8 cellular contexts compared by ENCODE assay signal in genomic region chr4:155442267-155443105, GRCh38.
DNase-seq lines count a peak whose midpoint lies in the region; ATAC-seq and TF ChIP-seq lines count a peak whose summit lies in the region.

No MANE protein-coding gene starts in this region.

- H3K23ac ChIP-seq in trophoblast cell (ENCODE audit: low read length), result no peak overlapping the region

- H3K4me3 ChIP-seq in SK-N-SH (ENCODE audit: low read depth in 2 of 2, low read length in 1 of 2) (peak overlapping the region in 1 of 2 experiments; percentile 1; a peak in 1 of 4 replicates), trophoblast cell (ENCODE audit: low read depth, low read length) (no peak overlapping the region), tibial nerve (peak overlapping the region in 2 of 4 donors; percentile 5 to 19)

- H3K18ac ChIP-seq in trophoblast cell (ENCODE audit: low read length), result no peak overlapping the region

- H3K9ac ChIP-seq in SK-N-SH (no peak overlapping the region), trophoblast cell (ENCODE audit: low read length) (no peak overlapping the region)

- POLR2A ChIA-PET in SK-N-SH (lab: Yijun Ruan, JAX), result no interaction called here

- H4K91ac ChIP-seq in trophoblast cell (ENCODE audit: low read depth, low read length), result no peak overlapping the region

- no peak overlapping the region for H2AK5ac ChIP-seq in trophoblast cell (ENCODE audit: low read length)

- H2BK120ac ChIP-seq in trophoblast cell (ENCODE audit: insufficient read depth, low read length, poor library complexity), result no peak overlapping the region

- H3K27ac ChIP-seq in SK-N-SH (ENCODE audit: low read depth in 2 of 2, low read length in 1 of 2), result peak overlapping the region in 1 of 2 experiments; percentile 34; a peak in 1 of 4 replicates
- H3K27ac ChIP-seq in trophoblast cell (ENCODE audit: low read depth, low read length), result no peak overlapping the region
- no peak overlapping the region for H3K27ac ChIP-seq in tibial nerve

- H3K14ac ChIP-seq in trophoblast cell (ENCODE audit: low read length), result no peak overlapping the region

- ATAC-seq in GM19468 (IDR thresholded peaks at IDR 0.05; ENCODE audit: extremely low read depth, unreplicated experiment) (peak; percentile 86), Right ventricle myocardium superior (ENCODE audit: poor library complexity) (peak; percentile 96)

- H4K20me1 ChIP-seq in SK-N-SH (ENCODE audit: insufficient read depth), result no peaks in the 10 kb centered on the region

- H3K4ac ChIP-seq in trophoblast cell (ENCODE audit: low read depth, low read length), result no peak overlapping the region

- H4K12ac ChIP-seq in trophoblast cell (ENCODE audit: low read depth, low read length), result no peak overlapping the region

- no peak overlapping the region for H3K4me2 ChIP-seq in SK-N-SH
- H3K4me2 ChIP-seq in trophoblast cell (ENCODE audit: low read length), result no peak overlapping the region

- no peak overlapping the region for H2BK12ac ChIP-seq in trophoblast cell (ENCODE audit: low read length)

- TF ChIP-seq POLR2A in tibial nerve (IDR thresholded peaks at IDR 0.05), result no peak

- CTCF ChIA-PET in SK-N-SH (lab: Yijun Ruan, JAX), result interaction anchor here (0.6 to 4.5 kb wide), 10 partner anchors 24 to 805 kb away, joined by 3 to 21 read pairs (median 4); no protein-coding TSS in a partner anchor

- no peaks in the 10 kb centered on the region for H3K79me1 ChIP-seq in trophoblast cell (ENCODE audit: low read length)

- H3K36me3 ChIP-seq in SK-N-SH (replicated peaks in 1 of 2; ENCODE audit: control insufficient read depth in 1 of 2, insufficient read depth in 2 of 2, low read length in 1 of 2) (no peaks in the 10 kb centered on the region), trophoblast cell (ENCODE audit: control insufficient read depth in 1 of 2, insufficient read depth in 2 of 2, low read length in 2 of 2) (no peaks in the 10 kb centered on the region), tibial nerve (no peaks in the 10 kb centered on the region)

- no peak overlapping the region for H2BK5ac ChIP-seq in trophoblast cell (ENCODE audit: low read depth, low read length, poor library complexity)

- no peak for TF ChIP-seq EP300 in SK-N-SH (IDR thresholded peaks at IDR 0.05; ENCODE audit: borderline replicate concordance in 1 of 2, low read depth in 1 of 2, low read length in 1 of 2)
- peak in 1 of 2 donors; percentile 19 for TF ChIP-seq EP300 in tibial nerve (IDR thresholded peaks at IDR 0.05)

- DNase-seq in Caki2 (ENCODE audit: low read depth), result peak; percentile 81
- DNase-seq in HT1080 (ENCODE audit: low read depth), result peak; percentile 64
- peak; percentile 55 for DNase-seq in SK-N-SH
- peak; percentile 26 for DNase-seq in activated naive CD8-positive, alpha-beta T cell treated with anti-CD3 and anti-CD28 coated beads, Interleukin-2, amount 50 U/mL, for 16 hours (ENCODE audit: low read depth, low spot score)
- DNase-seq in Right ventricle myocardium superior, result peak; percentile 90
- peak; percentile 64 to 89 for DNase-seq in trophoblast cell
- peak; percentile 78 to 93 for DNase-seq in tibial nerve (ENCODE audit: low spot score in 2 of 2)

- TF ChIP-seq CTCF in SK-N-SH (IDR thresholded peaks at IDR 0.05) (peak; percentile 96), tibial nerve (IDR thresholded peaks at IDR 0.05) (peak; percentile 75 to 92 (median 82))

- H3K9me2 ChIP-seq in SK-N-SH, result no peaks in the 10 kb centered on the region

- H3K27me3 ChIP-seq in SK-N-SH (ENCODE audit: insufficient read depth) (no peaks in the 10 kb centered on the region), trophoblast cell (ENCODE audit: insufficient read depth, low read length) (no peaks in the 10 kb centered on the region), tibial nerve (peaks cover 0 to 6% of the 10 kb centered on the region in 2 donors)

- intact Hi-C loops in Right ventricle myocardium superior (cut with DNase I), result loop anchor here (5.0 kb wide), 1 partner anchor 345 kb away; no protein-coding TSS in a partner anchor

- H3K9me3 ChIP-seq in SK-N-SH (no peaks in the 10 kb centered on the region), trophoblast cell (ENCODE audit: insufficient read depth, low read depth, low read length) (no peaks in the 10 kb centered on the region), tibial nerve (no peaks in the 10 kb centered on the region)

- H4K8ac ChIP-seq in trophoblast cell (ENCODE audit: low read depth, low read length), result no peak overlapping the region

- H3K79me2 ChIP-seq in SK-N-SH (ENCODE audit: insufficient read depth) (no peaks in the 10 kb centered on the region), trophoblast cell (ENCODE audit: control insufficient read depth, insufficient read depth, low read length, poor library complexity) (no peaks in the 10 kb centered on the region)

- H3F3A ChIP-seq in SK-N-SH (replicated peaks; ENCODE audit: insufficient read depth), result no peaks in the 10 kb centered on the region

- no peaks in the 10 kb centered on the region for H3K4me1 ChIP-seq in SK-N-SH (ENCODE audit: control insufficient read depth in 1 of 2, insufficient read depth in 2 of 2, low read depth in 1 of 2, low read length in 1 of 2)
- no peaks in the 10 kb centered on the region for H3K4me1 ChIP-seq in trophoblast cell (ENCODE audit: control insufficient read depth in 1 of 2, insufficient read depth in 2 of 2, low read length in 2 of 2)
- H3K4me1 ChIP-seq in tibial nerve, result peaks cover 0 to 9% (median 0%) of the 10 kb centered on the region in 4 donors

- in situ Hi-C loops in Caki2 (cut with HindIII; ENCODE audit: low pct_unique_long_range_greater_than_20kb, low sequenced_read_pairs), result no loop called here

- H2AFZ ChIP-seq in SK-N-SH (ENCODE audit: low read depth), result no peak overlapping the region
- H2AFZ ChIP-seq in trophoblast cell (ENCODE audit: insufficient read depth, low read length, poor library complexity), result no peak overlapping the region

- 66% methylated on average over 10 of the region's 10 CpGs for WGBS in SK-N-SH (ENCODE audit: low lambda C conversion rate)
- WGBS in trophoblast cell (ENCODE audit: extremely low coverage, insufficient coverage, insufficient read length), result no CpG with 5 or more reads among the region's 10 CpGs
- 50 to 52% methylated on average over 10 of the region's 10 CpGs for WGBS in tibial nerve, 2 donors

- peak; percentile 91 for TF ChIP-seq RAD21 in SK-N-SH (IDR thresholded peaks at IDR 0.05; ENCODE audit: low read length)

TF ChIP-seq in SK-N-SH, 30 proteins besides CTCF, POLR2A, EP300 and RAD21:
- TF ChIP-seq NRF1 (IDR thresholded peaks at IDR 0.05; ENCODE audit: low read depth, low read length), result no peak
- TF ChIP-seq SMC3 (IDR thresholded peaks at IDR 0.05; ENCODE audit: low read depth, low read length), result peak; percentile 92

Comparison
In these comparisons a context has a peak if more than half of its experiments do, and no peak if none do; other contexts are left out.
1. DNase-seq: peak in every context shown above with its lines; median percentile 90 in Right ventricle myocardium superior; 86 in tibial nerve; 81 in Caki2; 76 in trophoblast cell; 64 in HT1080; 55 in SK-N-SH; 26 in activated naive CD8-positive, alpha-beta T cell treated with anti-CD3 and anti-CD28 coated beads, Interleukin-2, amount 50 U/mL, for 16 hours.